In genomic region chr20:46580613-46581012, GRCh38 we compare ENCODE assay signal across 2 cellular contexts.
TF ChIP-seq lines count a peak whose summit lies in the region.

No MANE protein-coding gene starts in this region.

TF ChIP-seq in HepG2, 621 proteins besides CTCF, POLR2A, EP300 and RAD21:
- TF ChIP-seq PBX2 (CRISPR knock-in tag; IDR thresholded peaks at IDR 0.05) (peak; percentile 43; the same call in 1 of the 2 replicates), MED1 (CRISPR knock-in tag; IDR thresholded peaks at IDR 0.05) (no peak)

TF ChIP-seq in GM12878, 131 proteins besides CTCF, POLR2A, EP300 and RAD21:
- TF ChIP-seq BMI1 (IDR thresholded peaks at IDR 0.05; ENCODE audit: borderline replicate concordance) (peak; percentile 56), PBX3 (IDR thresholded peaks at IDR 0.05; ENCODE audit: insufficient replicate concordance, low read depth, low read length) (peak; percentile 71), IKZF1 (conservative IDR thresholded peaks at IDR 0.05) (no peak), HSF1 (IDR thresholded peaks at IDR 0.05; ENCODE audit: low read depth, low read length) (no peak), PKNOX1 (IDR thresholded peaks at IDR 0.05) (peak; percentile 87)
TF ChIP-seq in GM12878: peak in this region for 3.
